10 cellular contexts compared by ENCODE assay signal in the genomic region with DNA sequence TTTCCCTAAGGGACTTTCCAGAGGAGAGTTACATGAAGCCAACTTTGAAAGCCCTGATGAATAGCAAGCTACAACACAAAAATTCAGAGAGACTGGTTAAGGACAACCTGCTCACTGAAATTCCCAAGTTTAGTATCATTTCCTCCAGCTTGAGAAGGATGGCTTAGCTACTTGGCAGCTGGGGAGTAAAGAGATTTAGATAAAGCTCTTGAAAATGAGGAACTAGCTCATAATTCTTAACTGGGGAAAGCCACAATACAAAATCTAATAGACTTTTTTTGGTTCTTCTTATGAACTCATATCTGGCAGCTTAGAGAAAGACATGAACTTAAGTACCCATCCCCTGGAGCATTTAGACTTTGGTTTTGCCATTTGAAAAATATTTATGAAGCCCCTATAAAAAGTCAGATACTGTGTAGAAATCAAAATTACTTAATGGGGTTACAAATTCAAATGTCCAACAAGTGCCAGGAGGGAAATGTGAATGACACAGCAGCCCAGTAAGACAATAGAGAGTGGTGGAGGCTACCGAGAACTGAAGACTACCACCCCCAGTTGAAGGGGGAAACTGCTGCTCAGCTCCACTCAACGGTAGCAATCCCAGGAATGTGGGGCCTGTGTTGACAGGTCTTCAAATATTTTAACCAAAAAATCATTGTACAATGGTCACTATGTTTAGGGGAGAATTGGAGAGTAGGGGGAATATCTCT.
A peak's percentile ranks its signal among the peaks of the same experiment; 100 is the strongest.
DNase-seq lines count a peak whose midpoint lies in the region; ATAC-seq and TF ChIP-seq lines count a peak whose summit lies in the region.
"Had no signal": no experiment of that assay in that cellular context is flagged by ENCODE, and none has a peak within 500 bp of the region (broad histone marks: within the 10 kb centered on the region; RNA-seq: fewer than 3 reads in every experiment).

No MANE protein-coding gene starts in this region.

- dilution Hi-C loops in IMR-90 (cut with HindIII; ENCODE audit: low sequenced_read_pairs, unreplicated experiment): no loop called here

- H3K4me3 Mint-ChIP-seq in progenitor cell of endocrine pancreas (ENCODE audit: low read depth): no peak overlapping the region

- no peak overlapping the region for H3K23ac ChIP-seq in IMR-90 (ENCODE audit: low read depth, low read length)

- no peak for TF ChIP-seq RAD21 in IMR-90 (IDR thresholded peaks at IDR 0.05; ENCODE audit: low read length)

- H3K27me3 Mint-ChIP-seq in progenitor cell of endocrine pancreas: no peaks in the 10 kb centered on the region

- no peak overlapping the region for H2AK9ac ChIP-seq in IMR-90 (replicated peaks; ENCODE audit: low read depth, low read length, poor library complexity)

- H2AK5ac ChIP-seq in IMR-90 (ENCODE audit: low read depth, low read length): no peak overlapping the region

- no peak overlapping the region for H4K5ac ChIP-seq in IMR-90 (ENCODE audit: low read depth, low read length)

- in situ Hi-C loops in IMR-90 (cut with MboI; ENCODE audit: low sequenced_read_pairs): no loop called here

- no peak overlapping the region for H3K27ac ChIP-seq in IMR-90 (ENCODE audit: insufficient read depth, low read length)

- BruUV-seq in IMR-90 (replicated peaks; lab: Mats Ljungman, UMichigan): no TSS peak

- peaks cover 1% of the 10 kb centered on the region for H3K4me1 Mint-ChIP-seq in progenitor cell of endocrine pancreas (ENCODE audit: low read depth)

- H3K9me3 ChIP-seq in IMR-90 (ENCODE audit: control insufficient read depth, insufficient read depth, low read length): no peaks in the 10 kb centered on the region

- no peak overlapping the region for H3K4ac ChIP-seq in IMR-90 (ENCODE audit: low read depth, low read length)

- H3K27ac Mint-ChIP-seq in progenitor cell of endocrine pancreas: no peak overlapping the region

- H3K4me1 ChIP-seq in IMR-90 (ENCODE audit: control insufficient read depth, insufficient read depth, low read length): no peaks in the 10 kb centered on the region

- CTCF ChIA-PET in IMR-90 (lab: Yijun Ruan, JAX): interaction anchor here (0.6 to 0.9 kb wide), 3 partner anchors 16 to 368 kb away, joined by 3 to 4 read pairs (median 4); no protein-coding TSS in a partner anchor

- no peak overlapping the region for H3K4me3 ChIP-seq in IMR-90 (ENCODE audit: insufficient read depth, low read depth, low read length)

- DNase-seq in IMR-90 (peak; percentile 68), germinal center (ENCODE audit: low spot score) (peak; percentile 13), hippocampal formation (lab: John Stamatoyannopoulos, UW) (no peak), progenitor cell of endocrine pancreas (ENCODE audit: low spot score, unreplicated experiment) (no peak), T-helper 1 cell (no peak), posterior vena cava (ENCODE audit: low spot score) (no peak)
- DNase-seq: left colon, NCI-H1105 had no signal

- no peak overlapping the region for H2BK20ac ChIP-seq in IMR-90 (ENCODE audit: low read depth, low read length)

- no peak overlapping the region for H2AFZ ChIP-seq in IMR-90 (replicated peaks; ENCODE audit: low read length, poor library complexity)

- intact Hi-C loops in IMR-90 (cut with micrococcal nuclease): no loop called here
- intact Hi-C loops in posterior vena cava (cut with DNase I): loop anchor here in 1 of 2 donors (10.0 kb wide), 1 partner anchor 288 kb away; no protein-coding TSS in a partner anchor

- H3K79me1 ChIP-seq in IMR-90 (ENCODE audit: low read depth in 1 of 2, low read length in 2 of 2): no peaks in the 10 kb centered on the region

- H2BK5ac ChIP-seq in IMR-90 (ENCODE audit: low read depth, low read length, poor library complexity, severe bottlenecking): no peak overlapping the region

- H3K9ac ChIP-seq in IMR-90 (ENCODE audit: low read depth, low read length): no peak overlapping the region

- H4K91ac ChIP-seq in IMR-90 (ENCODE audit: insufficient read depth, low read depth, low read length): no peak overlapping the region

- no peak for TF ChIP-seq CTCF in IMR-90 (conservative IDR thresholded peaks at IDR 0.05; ENCODE audit: low read depth, low read length)
- TF ChIP-seq CTCF in progenitor cell of endocrine pancreas (IDR thresholded peaks at IDR 0.05; ENCODE audit: unreplicated experiment): no peak

- H3K36me3 ChIP-seq in IMR-90 (ENCODE audit: control insufficient read depth, insufficient read depth, low read length): no peaks in the 10 kb centered on the region

- TF ChIP-seq POLR2A in IMR-90 (IDR thresholded peaks at IDR 0.05; ENCODE audit: low read depth, low read length): no peak

- no peak overlapping the region for H3K4me2 ChIP-seq in IMR-90 (ENCODE audit: low read depth, low read length)

- H3K27me3 ChIP-seq in IMR-90 (ENCODE audit: control insufficient read depth, insufficient read depth, low read length): no peaks in the 10 kb centered on the region

- H3K9me3 Mint-ChIP-seq in progenitor cell of endocrine pancreas (ENCODE audit: low read depth): no peaks in the 10 kb centered on the region

- no peaks in the 10 kb centered on the region for H3K36me3 Mint-ChIP-seq in progenitor cell of endocrine pancreas (ENCODE audit: insufficient read depth)

- H3K56ac ChIP-seq in IMR-90 (ENCODE audit: extremely low read depth, insufficient read depth, low read length): no peak overlapping the region

- H3K18ac ChIP-seq in IMR-90 (ENCODE audit: low read depth, low read length): no peak overlapping the region

- WGBS in IMR-90 (ENCODE audit: extremely low coverage in 2 of 2, insufficient read length in 1 of 2), 2 experiments: no CpG with 5 or more reads among the region's 2 CpGs

- POLR2A ChIA-PET in IMR-90 (lab: Charles Lee; ENCODE audit: unreplicated experiment): no interaction called here

- no peak overlapping the region for H4K8ac ChIP-seq in IMR-90 (ENCODE audit: low read depth in 2 of 2, low read length in 2 of 2)

- no peaks in the 10 kb centered on the region for H3K9me1 ChIP-seq in IMR-90 (ENCODE audit: insufficient read depth, low read length)

- H3K14ac ChIP-seq in IMR-90 (replicated peaks; ENCODE audit: low read depth, low read length): no peak overlapping the region

- H2BK15ac ChIP-seq in IMR-90 (ENCODE audit: low read depth, low read length): no peak overlapping the region

- ATAC-seq in GM18861 (IDR thresholded peaks at IDR 0.05; ENCODE audit: unreplicated experiment) (peak; percentile 96), HG02588 (IDR thresholded peaks at IDR 0.05; ENCODE audit: unreplicated experiment) (peak; percentile 82), IMR-90 (ENCODE audit: low read depth) (no peak)
- ATAC-seq: left colon had no signal

- H4K20me1 ChIP-seq in IMR-90 (ENCODE audit: insufficient read depth, low read length): no peaks in the 10 kb centered on the region

- H2BK120ac ChIP-seq in IMR-90 (ENCODE audit: low read depth, low read length): no peak overlapping the region

TF ChIP-seq in IMR-90, 13 proteins besides CTCF, POLR2A, EP300 and RAD21:
- TF ChIP-seq BHLHE40 (IDR thresholded peaks at IDR 0.05; ENCODE audit: low read depth, low read length) (no peak), FOS (IDR thresholded peaks at IDR 0.05; ENCODE audit: low read depth, low read length) (no peak), NFE2L2 (IDR thresholded peaks at IDR 0.05; ENCODE audit: low read depth, low read length) (no peak), SMC3 (IDR thresholded peaks at IDR 0.05; ENCODE audit: low read depth, low read length) (no peak), MXI1 (IDR thresholded peaks at IDR 0.05; ENCODE audit: borderline replicate concordance, low read depth, low read length) (no peak), RCOR1 (IDR thresholded peaks at IDR 0.05; ENCODE audit: insufficient replicate concordance, low read length) (no peak), RFX5 (IDR thresholded peaks at IDR 0.05; ENCODE audit: low read depth, low read length) (no peak)
- TF ChIP-seq, protein P1, sequence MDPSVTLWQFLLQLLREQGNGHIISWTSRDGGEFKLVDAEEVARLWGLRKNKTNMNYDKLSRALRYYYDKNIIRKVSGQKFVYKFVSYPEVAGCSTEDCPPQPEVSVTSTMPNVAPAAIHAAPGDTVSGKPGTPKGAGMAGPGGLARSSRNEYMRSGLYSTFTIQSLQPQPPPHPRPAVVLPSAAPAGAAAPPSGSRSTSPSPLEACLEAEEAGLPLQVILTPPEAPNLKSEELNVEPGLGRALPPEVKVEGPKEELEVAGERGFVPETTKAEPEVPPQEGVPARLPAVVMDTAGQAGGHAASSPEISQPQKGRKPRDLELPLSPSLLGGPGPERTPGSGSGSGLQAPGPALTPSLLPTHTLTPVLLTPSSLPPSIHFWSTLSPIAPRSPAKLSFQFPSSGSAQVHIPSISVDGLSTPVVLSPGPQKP (IDR thresholded peaks at IDR 0.05; ENCODE audit: borderline replicate concordance, low read depth, low read length): no peak

Comparison
In these comparisons a context has a peak if more than half of its experiments do, and no peak if none do; other contexts are left out.
1. DNase-seq: peak in IMR-90 (single experiment) and germinal center (single experiment); none in hippocampal formation (0 of 2), progenitor cell of endocrine pancreas (single experiment), T-helper 1 cell (0 of 5) and posterior vena cava (single experiment).